19 cellular contexts compared by ENCODE assay signal in genomic region chr19:52541608-52542007, GRCh38.
"Had no signal": no experiment of that assay in that cellular context is flagged by ENCODE, and none has a peak within 500 bp of the region (broad histone marks: within the 10 kb centered on the region; RNA-seq: fewer than 3 reads in every experiment).

No MANE protein-coding gene starts in this region.

- H3K27ac ChIP-seq: SJSA1, SK-N-MC had no signal

- H3K4me3 ChIP-seq: MG63, SJSA1, SK-N-MC had no signal

- H3K27me3 ChIP-seq: MG63, SJSA1 had no signal

- H3K9me3 ChIP-seq: SJSA1 had no signal

- DNase-seq: KBM-7, MG63, NCI-H1092, NCI-H1105 treated with DMSO at 0.1 percent for 48 hours, NCI-H1417 treated with DMSO at 0.1 percent for 48 hours, NCI-H146, NCI-H1694 treated with DMSO at 0.1 percent for 48 hours, NCI-H1930, NCI-H2081, NCI-H2107, NCI-H2227 treated with DMSO at 0.1 percent for 48 hours, NCI-H524, NCI-H69, NCI-H774, Right ventricle myocardium superior, RPMI8226, SIG-M5 had no signal

- H3K4me1 ChIP-seq: SJSA1 had no signal
